Comparison of ENCODE assay signal across 42 cellular contexts in the genomic region with DNA sequence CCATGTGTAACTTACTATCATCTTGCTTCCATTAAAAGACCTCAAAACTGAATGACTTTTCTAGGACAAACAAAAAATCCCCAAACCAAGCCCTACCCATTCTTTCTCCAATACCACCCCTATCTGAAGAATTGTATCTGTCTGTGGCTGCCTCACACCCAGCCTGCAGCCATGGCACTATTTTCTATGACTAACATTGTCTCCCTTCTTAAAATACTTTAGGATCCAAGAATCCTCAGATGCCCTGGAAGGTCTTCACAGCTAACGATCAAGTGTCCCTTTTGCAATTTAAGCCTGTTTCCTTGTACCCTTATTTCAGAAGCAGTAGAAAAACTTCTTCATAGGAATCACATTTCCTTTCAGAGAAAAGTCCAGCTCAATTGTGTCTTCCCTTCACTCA. TPM values are rescaled to one million over a fixed set of nuclear protein-coding genes. Genes with fewer than 3 reads are reported as not detected.
"Had no signal": no experiment of that assay in that cellular context is flagged by ENCODE, and none has a peak within 500 bp of the region (broad histone marks: within the 10 kb centered on the region; RNA-seq: fewer than 3 reads in every experiment).

No MANE protein-coding gene starts in this region.

- H3K9me3 Mint-ChIP-seq: activated naive CD4-positive, alpha-beta T cell treated with anti-CD3 and anti-CD28 coated beads for 36 hours; activated naive CD4-positive, alpha-beta T cell treated with anti-CD3 and anti-CD28 coated beads, Interleukin-2, amount 10 ng/mL, durations not matched to agents 7 days and 5 days; activated naive CD4-positive, alpha-beta T cell treated with anti-CD3 and anti-CD28 coated beads, Interleukin-2, amount 50 U/mL, for 24 hours; activated naive CD4-positive, alpha-beta T cell treated with anti-CD3 and anti-CD28 coated beads, Interleukin-2, amount 50 U/mL, for 72 hours; activated naive CD8-positive, alpha-beta T cell treated with anti-CD3 and anti-CD28 coated beads for 36 hours; activated naive CD8-positive, alpha-beta T cell treated with anti-CD3 and anti-CD28 coated beads, Interleukin-2, amount 10 ng/mL, durations not matched to agents 7 days and 5 days; activated naive CD8-positive, alpha-beta T cell treated with anti-CD3 and anti-CD28 coated beads, Interleukin-2, amount 50 U/mL, for 24 hours; activated T-cell treated with anti-CD3 and anti-CD28 coated beads, Interleukin-2, amount 50 U/mL, for 24 hours; activated T-cell treated with anti-CD3 and anti-CD28 coated beads, Interleukin-2, amount 50 U/mL, for 4 hours; activated T-cell treated with anti-CD3 and anti-CD28 coated beads, Interleukin-2, amount 50 U/mL, for 72 hours; activated T-helper 1 cell treated with anti-CD3 and anti-CD28 coated beads, Interleukin-12 subunit alpha, Interleukin-12 subunit beta, Interleukin-2, Interleukin-4 antibody, amounts not matched to agents 30 ng/mL and 10 ng/mL and 1 ng/mL, durations not matched to agents 14 hours and 24 hours and 36 hours; activated T-helper 17 cell treated with anti-CD3 and anti-CD28 coated beads, Interleukin-2, amount 50 U/mL, for 72 hours; activated T-helper 2 cell treated with anti-CD3 and anti-CD28 coated beads, Interferon-gamma antibody, Interleukin-2, Interleukin-4, amounts not matched to agents 10 μg/mL and 5 μg/mL and 100 μg/mL, durations not matched to agents 14 hours and 24 hours and 36 hours; brain; central memory CD8-positive, alpha-beta T cell had no signal

- H3K27me3 ChIP-seq: adrenal gland, ascending aorta, body of pancreas, brain microvascular endothelial cell, breast epithelium, cardiac muscle cell had no signal

- H3K36me3 ChIP-seq: adrenal gland, ascending aorta, brain microvascular endothelial cell, breast epithelium, cardiac muscle cell had no signal

- H3K4me3 ChIP-seq: adrenal gland, ascending aorta, body of pancreas, breast epithelium, cardiac muscle cell had no signal

- H3K9me3 ChIP-seq: adrenal gland, ascending aorta, body of pancreas, breast epithelium had no signal

- H3K36me3 Mint-ChIP-seq: activated naive CD4-positive, alpha-beta T cell treated with anti-CD3 and anti-CD28 coated beads, Interleukin-2, amount 10 ng/mL, durations not matched to agents 7 days and 5 days; activated naive CD4-positive, alpha-beta T cell treated with anti-CD3 and anti-CD28 coated beads, Interleukin-2, amount 50 U/mL, for 24 hours; activated naive CD4-positive, alpha-beta T cell treated with anti-CD3 and anti-CD28 coated beads, Interleukin-2, amount 50 U/mL, for 72 hours; activated naive CD8-positive, alpha-beta T cell; activated naive CD8-positive, alpha-beta T cell treated with anti-CD3 and anti-CD28 coated beads for 36 hours; activated naive CD8-positive, alpha-beta T cell treated with anti-CD3 and anti-CD28 coated beads, Interleukin-2, amount 10 ng/mL, durations not matched to agents 7 days and 5 days; brain had no signal

- H3K27ac ChIP-seq: adrenal gland, ascending aorta, body of pancreas, brain microvascular endothelial cell, breast epithelium, cardiac muscle cell had no signal

- DNase-seq: activated effector memory CD4-positive, alpha-beta T cell treated with anti-CD3 and anti-CD28 coated beads, Interleukin-2, amount 50 U/mL, for 16 hours; activated effector memory CD4-positive, alpha-beta T cell treated with Interleukin-2 at 50 U/mL for 16 hours; activated gamma-delta T cell; activated gamma-delta T cell treated with Interleukin-2 at 50 U/mL for 16 hours; activated naive CD4-positive, alpha-beta T cell; activated naive CD4-positive, alpha-beta T cell treated with anti-CD3 and anti-CD28 coated beads for 36 hours; activated naive CD4-positive, alpha-beta T cell treated with anti-CD3 and anti-CD28 coated beads, Interleukin-2, amount 10 ng/mL, durations not matched to agents 7 days and 5 days; activated naive CD4-positive, alpha-beta T cell treated with anti-CD3 and anti-CD28 coated beads, Interleukin-2, amount 50 U/mL, for 16 hours; activated naive CD4-positive, alpha-beta T cell treated with Interleukin-2 at 50 U/mL for 16 hours; activated naive CD8-positive, alpha-beta T cell treated with anti-CD3 and anti-CD28 coated beads for 36 hours; activated naive CD8-positive, alpha-beta T cell treated with anti-CD3 and anti-CD28 coated beads, Interleukin-2, amount 10 ng/mL, durations not matched to agents 7 days and 5 days; activated naive CD8-positive, alpha-beta T cell treated with anti-CD3 and anti-CD28 coated beads, Interleukin-2, amount 50 U/mL, for 24 hours; activated T-cell treated with anti-CD3 and anti-CD28 coated beads, Interleukin-2, amount 50 U/mL, for 24 hours; activated T-cell treated with anti-CD3 and anti-CD28 coated beads, Interleukin-2, amount 50 U/mL, for 4 hours; activated T-cell treated with anti-CD3 and anti-CD28 coated beads, Interleukin-2, amount 50 U/mL, for 48 hours; activated T-cell treated with anti-CD3 and anti-CD28 coated beads, Interleukin-2, amount 50 U/mL, for 72 hours; adrenal gland; amniotic stem cell; amygdala; anterior cingulate cortex; aorta; body of pancreas; brain microvascular endothelial cell; caudate nucleus; central memory CD4-positive, alpha-beta T cell; cerebellar nuclear complex had no signal

- H3K4me1 Mint-ChIP-seq: activated naive CD4-positive, alpha-beta T cell treated with anti-CD3 and anti-CD28 coated beads, Interleukin-2, amount 10 ng/mL, durations not matched to agents 7 days and 5 days; activated naive CD4-positive, alpha-beta T cell treated with anti-CD3 and anti-CD28 coated beads, Interleukin-2, amount 50 U/mL, for 24 hours; activated naive CD8-positive, alpha-beta T cell treated with anti-CD3 and anti-CD28 coated beads for 36 hours; activated naive CD8-positive, alpha-beta T cell treated with anti-CD3 and anti-CD28 coated beads, Interleukin-2, amount 10 ng/mL, durations not matched to agents 7 days and 5 days; activated naive CD8-positive, alpha-beta T cell treated with anti-CD3 and anti-CD28 coated beads, Interleukin-2, amount 50 U/mL, for 24 hours; activated T-helper 17 cell treated with anti-CD3 and anti-CD28 coated beads, Interleukin-2, amount 50 U/mL, for 72 hours; brain; central memory CD8-positive, alpha-beta T cell had no signal

- H3K4me1 ChIP-seq: adrenal gland, ascending aorta, breast epithelium had no signal

- H3K27me3 Mint-ChIP-seq: activated naive CD4-positive, alpha-beta T cell treated with anti-CD3 and anti-CD28 coated beads, Interleukin-2, amount 10 ng/mL, durations not matched to agents 7 days and 5 days had no signal

- H3K27ac Mint-ChIP-seq: activated naive CD4-positive, alpha-beta T cell treated with anti-CD3 and anti-CD28 coated beads for 36 hours; activated naive CD4-positive, alpha-beta T cell treated with anti-CD3 and anti-CD28 coated beads, Interleukin-2, amount 10 ng/mL, durations not matched to agents 7 days and 5 days; activated naive CD4-positive, alpha-beta T cell treated with anti-CD3 and anti-CD28 coated beads, Interleukin-2, amount 50 U/mL, for 24 hours; activated naive CD4-positive, alpha-beta T cell treated with anti-CD3 and anti-CD28 coated beads, Interleukin-2, amount 50 U/mL, for 72 hours; activated naive CD8-positive, alpha-beta T cell; activated naive CD8-positive, alpha-beta T cell treated with anti-CD3 and anti-CD28 coated beads for 36 hours; activated naive CD8-positive, alpha-beta T cell treated with anti-CD3 and anti-CD28 coated beads, Interleukin-2, amount 10 ng/mL, durations not matched to agents 7 days and 5 days; activated naive CD8-positive, alpha-beta T cell treated with anti-CD3 and anti-CD28 coated beads, Interleukin-2, amount 50 U/mL, for 24 hours; activated T-cell treated with anti-CD3 and anti-CD28 coated beads, Interleukin-2, amount 50 U/mL, for 24 hours; activated T-cell treated with anti-CD3 and anti-CD28 coated beads, Interleukin-2, amount 50 U/mL, for 72 hours; activated T-helper 1 cell treated with anti-CD3 and anti-CD28 coated beads, Interleukin-12 subunit alpha, Interleukin-12 subunit beta, Interleukin-2, Interleukin-4 antibody, amounts not matched to agents 30 ng/mL and 10 ng/mL and 1 ng/mL, durations not matched to agents 14 hours and 24 hours and 36 hours; activated T-helper 17 cell treated with anti-CD3 and anti-CD28 coated beads, Interleukin-2, amount 50 U/mL, for 72 hours; activated T-helper 2 cell treated with anti-CD3 and anti-CD28 coated beads, Interferon-gamma antibody, Interleukin-2, Interleukin-4, amounts not matched to agents 10 μg/mL and 5 μg/mL and 100 μg/mL, durations not matched to agents 14 hours and 24 hours and 36 hours; brain had no signal

- H3K4me3 Mint-ChIP-seq: activated naive CD4-positive, alpha-beta T cell treated with anti-CD3 and anti-CD28 coated beads for 36 hours; activated naive CD4-positive, alpha-beta T cell treated with anti-CD3 and anti-CD28 coated beads, Interleukin-2, amount 10 ng/mL, durations not matched to agents 7 days and 5 days; activated naive CD4-positive, alpha-beta T cell treated with anti-CD3 and anti-CD28 coated beads, Interleukin-2, amount 50 U/mL, for 24 hours; activated naive CD8-positive, alpha-beta T cell; activated naive CD8-positive, alpha-beta T cell treated with anti-CD3 and anti-CD28 coated beads for 36 hours; activated naive CD8-positive, alpha-beta T cell treated with anti-CD3 and anti-CD28 coated beads, Interleukin-2, amount 10 ng/mL, durations not matched to agents 7 days and 5 days; activated naive CD8-positive, alpha-beta T cell treated with anti-CD3 and anti-CD28 coated beads, Interleukin-2, amount 50 U/mL, for 24 hours; activated T-cell treated with anti-CD3 and anti-CD28 coated beads, Interleukin-2, amount 50 U/mL, for 24 hours; activated T-cell treated with anti-CD3 and anti-CD28 coated beads, Interleukin-2, amount 50 U/mL, for 4 hours; activated T-cell treated with anti-CD3 and anti-CD28 coated beads, Interleukin-2, amount 50 U/mL, for 72 hours; activated T-helper 1 cell treated with anti-CD3 and anti-CD28 coated beads, Interleukin-12 subunit alpha, Interleukin-12 subunit beta, Interleukin-2, Interleukin-4 antibody, amounts not matched to agents 30 ng/mL and 10 ng/mL and 1 ng/mL, durations not matched to agents 14 hours and 24 hours and 36 hours; activated T-helper 17 cell treated with anti-CD3 and anti-CD28 coated beads, Interleukin-2, amount 50 U/mL, for 72 hours; brain; central memory CD8-positive, alpha-beta T cell had no signal

RNA-seq across cellular contexts. Expression of a gene that starts 5.3 kb away (rescaled TPM):
- total RNA-seq: activated naive CD4-positive, alpha-beta T cell treated with anti-CD3 and anti-CD28 coated beads for 36 hours; activated naive CD4-positive, alpha-beta T cell treated with anti-CD3 and anti-CD28 coated beads, Interleukin-2, amount 50 U/mL, for 72 hours; activated naive CD8-positive, alpha-beta T cell treated with anti-CD3 and anti-CD28 coated beads for 36 hours; activated naive CD8-positive, alpha-beta T cell treated with anti-CD3 and anti-CD28 coated beads, Interleukin-2, amount 10 ng/mL, durations not matched to agents 7 days and 5 days; activated T-cell treated with anti-CD3 and anti-CD28 coated beads, Interleukin-2, amount 50 U/mL, for 4 hours; activated T-cell treated with anti-CD3 and anti-CD28 coated beads, Interleukin-2, amount 50 U/mL, for 72 hours; activated T-helper 1 cell treated with anti-CD3 and anti-CD28 coated beads, Interleukin-12 subunit alpha, Interleukin-12 subunit beta, Interleukin-2, Interleukin-4 antibody, amounts not matched to agents 30 ng/mL and 10 ng/mL and 1 ng/mL, durations not matched to agents 14 hours and 24 hours and 36 hours; activated T-helper 17 cell treated with anti-CD3 and anti-CD28 coated beads, Interleukin-2, amount 50 U/mL, for 72 hours; activated T-helper 2 cell treated with anti-CD3 and anti-CD28 coated beads, Interferon-gamma antibody, Interleukin-2, Interleukin-4, amounts not matched to agents 10 μg/mL and 5 μg/mL and 100 μg/mL, durations not matched to agents 14 hours and 24 hours and 36 hours; adrenal gland; aorta; ascending aorta; astrocyte; body of pancreas; bronchial epithelial cell; cardiac muscle cell; cardiac septum; chondrocyte had no signal
- polyA plus RNA-seq: cardiac muscle cell had no signal

RNA-seq across cellular contexts. Expression of a gene that starts 41.1 kb away (rescaled TPM):
- total RNA-seq: activated naive CD4-positive, alpha-beta T cell treated with anti-CD3 and anti-CD28 coated beads for 36 hours; activated naive CD4-positive, alpha-beta T cell treated with anti-CD3 and anti-CD28 coated beads, Interleukin-2, amount 50 U/mL, for 72 hours; activated naive CD8-positive, alpha-beta T cell treated with anti-CD3 and anti-CD28 coated beads for 36 hours; activated naive CD8-positive, alpha-beta T cell treated with anti-CD3 and anti-CD28 coated beads, Interleukin-2, amount 10 ng/mL, durations not matched to agents 7 days and 5 days; activated T-cell treated with anti-CD3 and anti-CD28 coated beads, Interleukin-2, amount 50 U/mL, for 4 hours; activated T-cell treated with anti-CD3 and anti-CD28 coated beads, Interleukin-2, amount 50 U/mL, for 72 hours; activated T-helper 1 cell treated with anti-CD3 and anti-CD28 coated beads, Interleukin-12 subunit alpha, Interleukin-12 subunit beta, Interleukin-2, Interleukin-4 antibody, amounts not matched to agents 30 ng/mL and 10 ng/mL and 1 ng/mL, durations not matched to agents 14 hours and 24 hours and 36 hours; activated T-helper 17 cell treated with anti-CD3 and anti-CD28 coated beads, Interleukin-2, amount 50 U/mL, for 72 hours; activated T-helper 2 cell treated with anti-CD3 and anti-CD28 coated beads, Interferon-gamma antibody, Interleukin-2, Interleukin-4, amounts not matched to agents 10 μg/mL and 5 μg/mL and 100 μg/mL, durations not matched to agents 14 hours and 24 hours and 36 hours; adrenal gland; aorta; ascending aorta; astrocyte; body of pancreas; breast epithelium; bronchial epithelial cell; cardiac muscle cell; cardiac septum; chondrocyte had no signal
- polyA plus RNA-seq: adipose tissue, adrenal gland, aorta, cardiac muscle cell had no signal

RNA-seq across cellular contexts. Expression of a gene that starts 52.7 kb away (rescaled TPM):
- total RNA-seq: activated naive CD4-positive, alpha-beta T cell treated with anti-CD3 and anti-CD28 coated beads for 36 hours; activated naive CD4-positive, alpha-beta T cell treated with anti-CD3 and anti-CD28 coated beads, Interleukin-2, amount 50 U/mL, for 72 hours; activated naive CD8-positive, alpha-beta T cell treated with anti-CD3 and anti-CD28 coated beads for 36 hours; activated T-cell treated with anti-CD3 and anti-CD28 coated beads, Interleukin-2, amount 50 U/mL, for 4 hours; activated T-cell treated with anti-CD3 and anti-CD28 coated beads, Interleukin-2, amount 50 U/mL, for 72 hours; activated T-helper 1 cell treated with anti-CD3 and anti-CD28 coated beads, Interleukin-12 subunit alpha, Interleukin-12 subunit beta, Interleukin-2, Interleukin-4 antibody, amounts not matched to agents 30 ng/mL and 10 ng/mL and 1 ng/mL, durations not matched to agents 14 hours and 24 hours and 36 hours; activated T-helper 17 cell treated with anti-CD3 and anti-CD28 coated beads, Interleukin-2, amount 50 U/mL, for 72 hours; activated T-helper 2 cell treated with anti-CD3 and anti-CD28 coated beads, Interferon-gamma antibody, Interleukin-2, Interleukin-4, amounts not matched to agents 10 μg/mL and 5 μg/mL and 100 μg/mL, durations not matched to agents 14 hours and 24 hours and 36 hours; bronchial epithelial cell; cardiac muscle cell; chondrocyte had no signal
- polyA plus RNA-seq: cardiac muscle cell had no signal
